ENCODE assay signal across 8 cellular contexts in genomic region chr2:74834806-74835755, GRCh38. TPM values are rescaled to one million over a fixed set of nuclear protein-coding genes. Genes with fewer than 3 reads are reported as not detected.
DNase-seq lines count a peak whose midpoint lies in the region; ATAC-seq, FAIRE-seq and TF ChIP-seq lines count a peak whose summit lies in the region.

No MANE protein-coding gene starts in this region.

- 10% methylated on average over 40 of the region's 85 CpGs for WGBS in A549 (ENCODE audit: missing lambda C conversion rate)

- H3K4me1 Mint-ChIP-seq in activated CD4-positive, alpha-beta T cell treated with anti-CD3 and anti-CD28 coated beads, Interleukin-2, amount 10 ng/mL, durations not matched to agents 24 days and 14 days, result peaks cover 57% of the 10 kb centered on the region

- peak overlapping the region; percentile 96 for H3K4me3 Mint-ChIP-seq in activated CD4-positive, alpha-beta T cell treated with anti-CD3 and anti-CD28 coated beads, Interleukin-2, amount 10 ng/mL, durations not matched to agents 24 days and 14 days

- H3K4me2 ChIP-seq in A549, result peak overlapping the region; percentile 88

- H3K9me3 Mint-ChIP-seq in activated CD4-positive, alpha-beta T cell treated with anti-CD3 and anti-CD28 coated beads, Interleukin-2, amount 10 ng/mL, durations not matched to agents 24 days and 14 days, result no peaks in the 10 kb centered on the region

- no peaks in the 10 kb centered on the region for H3K36me3 ChIP-seq in effector memory CD4-positive, alpha-beta T cell (ENCODE audit: control insufficient read depth, insufficient read depth, low read length)
- H3K36me3 ChIP-seq in mucosa of stomach (ENCODE audit: control insufficient read depth, insufficient read depth, low read length), result no peaks in the 10 kb centered on the region

- H3K9me3 ChIP-seq in A549 (no peaks in the 10 kb centered on the region), mucosa of stomach (ENCODE audit: control insufficient read depth, low read length) (no peaks in the 10 kb centered on the region)
- H3K9me3 ChIP-seq in effector memory CD4-positive, alpha-beta T cell (ENCODE audit: control insufficient read depth, low read length), result no peaks in the 10 kb centered on the region

- TF ChIP-seq EP300 in A549 (IDR thresholded peaks at IDR 0.05), result no peak

- H3K27ac ChIP-seq in A549, result peak overlapping the region; percentile 15 to 79; a peak in 5 of 6 replicates
- peak overlapping the region; percentile 19 for H3K27ac ChIP-seq in effector memory CD4-positive, alpha-beta T cell (ENCODE audit: insufficient read depth, low read length, poor library complexity, severe bottlenecking)

- peaks cover 36% of the 10 kb centered on the region for H3K36me3 Mint-ChIP-seq in activated CD4-positive, alpha-beta T cell treated with anti-CD3 and anti-CD28 coated beads, Interleukin-2, amount 10 ng/mL, durations not matched to agents 24 days and 14 days (ENCODE audit: low read depth)

- H3K27me3 Mint-ChIP-seq in activated CD4-positive, alpha-beta T cell treated with anti-CD3 and anti-CD28 coated beads, Interleukin-2, amount 10 ng/mL, durations not matched to agents 24 days and 14 days, result no peaks in the 10 kb centered on the region

- CTCF ChIA-PET in A549 (lab: Yijun Ruan, JAX), result interaction anchor here (0.5 to 5.1 kb wide), 11 partner anchors 7 to 157 kb away, joined by 3 to 69 read pairs (median 4); no protein-coding TSS in a partner anchor

- H3K4me1 ChIP-seq in A549 (peaks cover 7% of the 10 kb centered on the region; the same call in 1 of the 3 replicates), mucosa of stomach (ENCODE audit: control insufficient read depth, insufficient read depth, low read length) (peaks cover 19% of the 10 kb centered on the region)
- peaks cover 22% of the 10 kb centered on the region for H3K4me1 ChIP-seq in effector memory CD4-positive, alpha-beta T cell (ENCODE audit: control insufficient read depth, insufficient read depth, low read length, poor library complexity, severe bottlenecking)

- no peak for TF ChIP-seq CTCF in A549 (IDR thresholded peaks at IDR 0.05)

- FAIRE-seq in A549 (lab: Jason Lieb, UNC), result no peak

- DNase-seq in A549 (ENCODE audit: low read depth in 1 of 2, low spot score in 1 of 2), result peak in 1 of 2 experiments; percentile 31
- DNase-seq in NCI-H226, result peak; percentile 68
- DNase-seq in activated CD4-positive, alpha-beta T cell treated with anti-CD3 and anti-CD28 coated beads, Interleukin-2, amount 10 ng/mL, durations not matched to agents 24 days and 14 days, result peak; percentile 93
- DNase-seq in effector memory CD4-positive, alpha-beta T cell, result peak; percentile 19 to 42 (median 41)
- DNase-seq in stimulated activated naive CD4-positive, alpha-beta T cell (lab: John Stamatoyannopoulos, UW), result peak; percentile 21 to 71 (median 57)

- peak overlapping the region; percentile 97 for H3K27ac Mint-ChIP-seq in activated CD4-positive, alpha-beta T cell treated with anti-CD3 and anti-CD28 coated beads, Interleukin-2, amount 10 ng/mL, durations not matched to agents 24 days and 14 days

- no peak for TF ChIP-seq RAD21 in A549 (conservative IDR thresholded peaks at IDR 0.05 in 1 of 2, IDR thresholded peaks at IDR 0.05 in 1 of 2)

- peak overlapping the region; percentile 47 for H3K4me3 ChIP-seq in A549
- H3K4me3 ChIP-seq in effector memory CD4-positive, alpha-beta T cell (ENCODE audit: insufficient read depth, low read depth, low read length, poor library complexity, severe bottlenecking), result peak overlapping the region; percentile 75
- H3K4me3 ChIP-seq in mucosa of stomach (ENCODE audit: low read length), result peak overlapping the region; percentile 23

- no peak for TF ChIP-seq POLR2A in A549 (IDR thresholded peaks at IDR 0.05; ENCODE audit: low read length)

- H3K27me3 ChIP-seq in effector memory CD4-positive, alpha-beta T cell (replicated peaks; ENCODE audit: control insufficient read depth, insufficient read depth, low read length, poor library complexity, severe bottlenecking), result no peaks in the 10 kb centered on the region
- H3K27me3 ChIP-seq in mucosa of stomach (ENCODE audit: control insufficient read depth, insufficient read depth, low read length), result no peaks in the 10 kb centered on the region

- intact Hi-C loops in activated CD4-positive, alpha-beta T cell treated with anti-CD3 and anti-CD28 coated beads, Interleukin-2, amount 10 ng/mL, durations not matched to agents 24 days and 14 days (cut with micrococcal nuclease), result loop anchor here (1.0 to 5.0 kb wide), 5 partner anchors 9 to 1448 kb away; partner anchors contain the start of genes ALMS1 and POLE4

- POLR2A ChIA-PET in A549 (lab: Yijun Ruan, JAX), result no interaction called here

- peak overlapping the region; percentile 74 for H3K9ac ChIP-seq in mucosa of stomach (ENCODE audit: low read length)

- ATAC-seq in A549 (peak; percentile 37 to 66), GM18517 (IDR thresholded peaks at IDR 0.05; ENCODE audit: unreplicated experiment) (peak; percentile 47), HG02970 (IDR thresholded peaks at IDR 0.05; ENCODE audit: low FRiP score, unreplicated experiment) (peak; percentile 45)

TF ChIP-seq in A549, 52 proteins besides CTCF, POLR2A, EP300 and RAD21 (continues in another document):
- TF ChIP-seq HMGXB4 (CRISPR knock-in tag; IDR thresholded peaks at IDR 0.05; ENCODE audit: borderline replicate concordance), result no peak
- no peak for TF ChIP-seq CHD2 (IDR thresholded peaks at IDR 0.05; ENCODE audit: low read length, partially characterized antibody)
- no peak for TF ChIP-seq BHLHE40 (IDR thresholded peaks at IDR 0.05; ENCODE audit: low read depth, low read length)
- TF ChIP-seq ELK1 (IDR thresholded peaks at IDR 0.05; ENCODE audit: low read depth, low read length), result no peak
- no peak for TF ChIP-seq BCL3 (IDR thresholded peaks at IDR 0.05)
- TF ChIP-seq PHF8 (IDR thresholded peaks at IDR 0.05; ENCODE audit: borderline replicate concordance, low read depth), result no peak
- TF ChIP-seq USF2 (IDR thresholded peaks at IDR 0.05), result 0 out of 2 replicates have a peak, but pooled peaks have one; percentile 16
- no peak for TF ChIP-seq CBX2 (IDR thresholded peaks at IDR 0.05; ENCODE audit: borderline replicate concordance, low read depth)
- peak; percentile 92 for TF ChIP-seq MAX (IDR thresholded peaks at IDR 0.05)
- no peak for TF ChIP-seq NPAS2 (CRISPR knock-in tag; IDR thresholded peaks at IDR 0.05; ENCODE audit: borderline replicate concordance)

RNA-seq across cellular contexts. Expression of gene HK2, which starts 1.2 kb away (rescaled TPM):
- polyA plus RNA-seq in A549 (2011; rRNA removed) (1.1 and 1.2 TPM in 2 replicates), A549 (2017; fragmentation: RNase III; extraction: RNeasy Plus Mini Kit Qiagen cat#74134 plus additional on column Dnase treatment) (0.32 to 0.42 TPM (median 0.37 TPM) in 3 replicates)
- 0.53 and 0.56 TPM in 2 replicates for polyA plus RNA-seq in A549 (2012; cell fraction: cytosol; rRNA removed)
- polyA plus RNA-seq in A549 (2012; cell fraction: nucleus; rRNA removed), result 0.74 and 2.2 TPM in 2 replicates
- polyA minus RNA-seq in A549 (2011; rRNA and poly(A)+ RNA removed), result 1.6 and 2.4 TPM in 2 replicates
- 118 and 120 TPM in 2 replicates for total RNA-seq in activated CD4-positive, alpha-beta T cell treated with anti-CD3 and anti-CD28 coated beads, Interleukin-2, amount 10 ng/mL, durations not matched to agents 24 days and 14 days

Comparison
In these comparisons a context has a peak if more than half of its experiments do, and no peak if none do; other contexts are left out.
1. H3K4me3 ChIP-seq: peak in every context shown above with its lines; median percentile 75 in effector memory CD4-positive, alpha-beta T cell; 47 in A549; 23 in mucosa of stomach.